22 cellular contexts compared by ENCODE assay signal in genomic region chr1:205615789-205616188, GRCh38. TPM values are rescaled to one million over a fixed set of nuclear protein-coding genes. Genes with fewer than 3 reads are reported as not detected.
DNase-seq lines count a peak whose midpoint lies in the region; ATAC-seq and TF ChIP-seq lines count a peak whose summit lies in the region.
"Had no signal": no experiment of that assay in that cellular context is flagged by ENCODE, and none has a peak within 500 bp of the region (broad histone marks: within the 10 kb centered on the region; RNA-seq: fewer than 3 reads in every experiment).

No MANE protein-coding gene starts in this region.

- TF ChIP-seq CTCF in body of pancreas (IDR thresholded peaks at IDR 0.05), result no peak
- no peak for TF ChIP-seq CTCF in gastrocnemius medialis (IDR thresholded peaks at IDR 0.05 in 4 of 5, conservative IDR thresholded peaks at IDR 0.05 in 1 of 5)

- H3K36me3 Mint-ChIP-seq in activated T-cell treated with anti-CD3 and anti-CD28 coated beads, Interleukin-2, amount 50 U/mL, for 72 hours (ENCODE audit: insufficient read depth in 2 of 2), result peaks cover 11 to 35% of the 10 kb centered on the region in 2 donors
- H3K36me3 Mint-ChIP-seq in naive thymus-derived CD4-positive, alpha-beta T cell, result peaks cover 22 to 53% (median 37%) of the 10 kb centered on the region in 5 donors

- no peak for DNase-seq in activated T-cell treated with anti-CD3 and anti-CD28 coated beads, Interleukin-2, amount 50 U/mL, for 72 hours
- DNase-seq in activated T-cell treated with anti-CD3 and anti-CD28 coated beads, Interleukin-2, amount 50 U/mL, for 48 hours, result no peak
- DNase-seq in COLO829 (ENCODE audit: low spot score), result peak; percentile 38
- no peak for DNase-seq in body of pancreas
- DNase-seq in naive thymus-derived CD4-positive, alpha-beta T cell, result no peak
- no peak for DNase-seq in Right ventricle myocardium inferior (ENCODE audit: missing footprints)
- no peak for DNase-seq in mesenchymal stem cell
- no peak for DNase-seq in gastrocnemius medialis
- DNase-seq: ACHN; activated CD8-positive, alpha-beta memory T cell treated with anti-CD3 and anti-CD28 coated beads for 24 hours; activated naive CD4-positive, alpha-beta T cell; amniotic stem cell; cortex of kidney; endodermal cell; left lung; NCI-H1436; NCI-H345; NCI-H748 treated with DMSO at 0.1 percent for 48 hours; RPMI8226; T-helper 1 cell; tibial artery had no signal

- no peak overlapping the region for H2BK12ac ChIP-seq in mesenchymal stem cell (ENCODE audit: low read length in 2 of 2)

- no peak overlapping the region for H2AFZ ChIP-seq in mesenchymal stem cell (ENCODE audit: low read depth, low read length)

- H2BK120ac ChIP-seq in mesenchymal stem cell (ENCODE audit: low read depth, low read length), result no peak overlapping the region

- POLR2A ChIA-PET in naive thymus-derived CD4-positive, alpha-beta T cell (lab: Charles Lee), result interaction anchor here (0.8 to 2.2 kb wide), 2 partner anchors 14 to 16 kb away, joined by 3 to 11 read pairs; partner anchors contain the start of gene ELK4

- H3K27me3 Mint-ChIP-seq in activated T-cell treated with anti-CD3 and anti-CD28 coated beads, Interleukin-2, amount 50 U/mL, for 72 hours (ENCODE audit: low read depth), result no peaks in the 10 kb centered on the region
- H3K27me3 Mint-ChIP-seq in naive thymus-derived CD4-positive, alpha-beta T cell, result no peaks in the 10 kb centered on the region

- H3K23ac ChIP-seq in mesenchymal stem cell (ENCODE audit: low read length in 2 of 2), result no peak overlapping the region

- peaks cover 0 to 7% of the 10 kb centered on the region in 2 donors for H3K36me3 ChIP-seq in body of pancreas (replicated peaks in 1 of 2; ENCODE audit: insufficient read depth in 1 of 2, low read depth in 2 of 2)
- peaks cover 14 to 72% (median 51%) of the 10 kb centered on the region in 3 experiments for H3K36me3 ChIP-seq in naive thymus-derived CD4-positive, alpha-beta T cell (ENCODE audit: control insufficient read depth in 2 of 3, insufficient read depth in 3 of 3, low read length in 3 of 3)
- H3K36me3 ChIP-seq in mesenchymal stem cell (ENCODE audit: control insufficient read depth in 1 of 2, insufficient read depth in 2 of 2, low read depth in 1 of 2, low read length in 2 of 2), result peaks cover 17 to 84% of the 10 kb centered on the region in 2 experiments
- peaks cover 0 to 70% of the 10 kb centered on the region in 2 donors for H3K36me3 ChIP-seq in gastrocnemius medialis

- H3K27ac ChIP-seq in body of pancreas (peak overlapping the region; percentile 18 to 79 (median 75)), mesenchymal stem cell (ENCODE audit: low read length, poor library complexity, severe bottlenecking) (no peak overlapping the region), gastrocnemius medialis (no peak overlapping the region)
- H3K27ac ChIP-seq in naive thymus-derived CD4-positive, alpha-beta T cell (ENCODE audit: low read depth, low read length), result no peak overlapping the region
- H3K27ac ChIP-seq: left lung, skin epidermis, tibial artery had no signal

- H3K4me3 Mint-ChIP-seq in activated T-cell treated with anti-CD3 and anti-CD28 coated beads, Interleukin-2, amount 50 U/mL, for 72 hours, result no peak overlapping the region
- H3K4me3 Mint-ChIP-seq in naive thymus-derived CD4-positive, alpha-beta T cell, result no peak overlapping the region
- H3K4me3 Mint-ChIP-seq: endodermal cell had no signal

- H3K4me1 ChIP-seq in body of pancreas, result peaks cover 57% of the 10 kb centered on the region
- H3K4me1 ChIP-seq in naive thymus-derived CD4-positive, alpha-beta T cell (ENCODE audit: control insufficient read depth in 2 of 2, insufficient read depth in 2 of 2, low read length in 2 of 2), result peaks cover 10 to 19% of the 10 kb centered on the region in 2 donors
- no peaks in the 10 kb centered on the region for H3K4me1 ChIP-seq in mesenchymal stem cell (ENCODE audit: control insufficient read depth, insufficient read depth, low read depth, low read length)
- peaks cover 0 to 10% of the 10 kb centered on the region in 2 donors for H3K4me1 ChIP-seq in gastrocnemius medialis
- H3K4me1 ChIP-seq: tibial artery had no signal

- no peak overlapping the region for H3K9ac ChIP-seq in mesenchymal stem cell (ENCODE audit: low read length)

- no peak overlapping the region for H2BK15ac ChIP-seq in mesenchymal stem cell (ENCODE audit: low read depth, poor library complexity, severe bottlenecking)

- no peak overlapping the region for H4K8ac ChIP-seq in mesenchymal stem cell (ENCODE audit: low read length)

- intact Hi-C loops in body of pancreas (cut with DNase I) (no loop called here), Right ventricle myocardium inferior (cut with DNase I) (no loop called here), gastrocnemius medialis (cut with DNase I; ENCODE audit: low total_unique reads) (no loop called here)
- intact Hi-C loops in naive thymus-derived CD4-positive, alpha-beta T cell (cut with micrococcal nuclease), result no loop called here

- H3K18ac ChIP-seq in mesenchymal stem cell (ENCODE audit: low read depth in 1 of 2, low read length in 2 of 2), result no peak overlapping the region

- peaks cover 22% of the 10 kb centered on the region for H3K79me1 ChIP-seq in mesenchymal stem cell (replicated peaks; ENCODE audit: low read length, poor library complexity, severe bottlenecking)

- H3K4ac ChIP-seq in mesenchymal stem cell (ENCODE audit: low read depth in 1 of 2, low read length in 2 of 2), result no peak overlapping the region

- H2BK5ac ChIP-seq in mesenchymal stem cell (ENCODE audit: low read depth, low read length, poor library complexity, severe bottlenecking), result no peak overlapping the region

- H3K14ac ChIP-seq in mesenchymal stem cell (ENCODE audit: low read length in 2 of 2), result no peak overlapping the region

- H3K4me3 ChIP-seq in body of pancreas, result no peak overlapping the region
- H3K4me3 ChIP-seq in naive thymus-derived CD4-positive, alpha-beta T cell (ENCODE audit: low read length), result no peak overlapping the region
- no peak overlapping the region for H3K4me3 ChIP-seq in mesenchymal stem cell (ENCODE audit: insufficient read depth in 1 of 2, low read depth in 1 of 2, low read length in 2 of 2)
- H3K4me3 ChIP-seq in gastrocnemius medialis, result no peak overlapping the region
- H3K4me3 ChIP-seq: left lung, skin epidermis, tibial artery had no signal

- H3K9me3 Mint-ChIP-seq in activated T-cell treated with anti-CD3 and anti-CD28 coated beads, Interleukin-2, amount 50 U/mL, for 72 hours, result no peaks in the 10 kb centered on the region
- H3K9me3 Mint-ChIP-seq in naive thymus-derived CD4-positive, alpha-beta T cell, result no peaks in the 10 kb centered on the region
- H3K9me3 Mint-ChIP-seq: endodermal cell had no signal

- ATAC-seq in activated T-cell treated with anti-CD3 and anti-CD28 coated beads, Interleukin-2, amount 50 U/mL, for 72 hours (replicated peaks in 1 of 2), result no peak
- ATAC-seq in body of pancreas (no peak), Right ventricle myocardium inferior (no peak), gastrocnemius medialis (no peak)
- ATAC-seq in naive thymus-derived CD4-positive, alpha-beta T cell, result no peak
- ATAC-seq: left lung had no signal

- H3K4me2 ChIP-seq in mesenchymal stem cell (ENCODE audit: low read length, poor library complexity, severe bottlenecking), result no peak overlapping the region

- no peaks in the 10 kb centered on the region for H3K27me3 ChIP-seq in body of pancreas
- H3K27me3 ChIP-seq in naive thymus-derived CD4-positive, alpha-beta T cell (ENCODE audit: control insufficient read depth in 2 of 2, insufficient read depth in 2 of 2, low read length in 2 of 2), result no peaks in the 10 kb centered on the region
- no peaks in the 10 kb centered on the region for H3K27me3 ChIP-seq in mesenchymal stem cell (ENCODE audit: control insufficient read depth in 1 of 2, insufficient read depth in 1 of 2, low read length in 2 of 2)
- H3K27me3 ChIP-seq in gastrocnemius medialis, result no peaks in the 10 kb centered on the region
- H3K27me3 ChIP-seq: left lung, tibial artery had no signal

- H4K91ac ChIP-seq in mesenchymal stem cell (ENCODE audit: low read length), result no peak overlapping the region

- peak overlapping the region; percentile 93 for H3K27ac Mint-ChIP-seq in activated T-cell treated with anti-CD3 and anti-CD28 coated beads, Interleukin-2, amount 50 U/mL, for 72 hours
- H3K27ac Mint-ChIP-seq in naive thymus-derived CD4-positive, alpha-beta T cell, result peak overlapping the region in 6 of 9 donors; percentile 11 to 70 (median 34)
- H3K27ac Mint-ChIP-seq: endodermal cell had no signal

- H3K9me3 ChIP-seq in body of pancreas (no peaks in the 10 kb centered on the region), mesenchymal stem cell (ENCODE audit: control insufficient read depth, low read length) (no peaks in the 10 kb centered on the region), gastrocnemius medialis (no peaks in the 10 kb centered on the region)
- no peaks in the 10 kb centered on the region for H3K9me3 ChIP-seq in naive thymus-derived CD4-positive, alpha-beta T cell (ENCODE audit: control insufficient read depth in 2 of 3, low read length in 3 of 3)
- H3K9me3 ChIP-seq: left lung, tibial artery had no signal

- H3K4me1 Mint-ChIP-seq in activated T-cell treated with anti-CD3 and anti-CD28 coated beads, Interleukin-2, amount 50 U/mL, for 72 hours (ENCODE audit: low read depth), result peaks cover 50% of the 10 kb centered on the region
- H3K4me1 Mint-ChIP-seq in naive thymus-derived CD4-positive, alpha-beta T cell, result peaks cover 12 to 72% (median 60%) of the 10 kb centered on the region in 7 donors
- H3K4me1 Mint-ChIP-seq: endodermal cell had no signal

- WGBS in body of pancreas, 2 donors, result 48 to 85% methylated on average over 1 of the region's 1 CpG
- WGBS in mesenchymal stem cell, result 82% methylated on average over 1 of the region's 1 CpG

- TF ChIP-seq POLR2A in body of pancreas (IDR thresholded peaks at IDR 0.05) (no peak), gastrocnemius medialis (IDR thresholded peaks at IDR 0.05) (no peak)

- in situ Hi-C loops in gastrocnemius medialis (cut with MboI; ENCODE audit: low sequenced_read_pairs in 4 of 4), result no loop called here

- CTCF ChIA-PET in naive thymus-derived CD4-positive, alpha-beta T cell (lab: Charles Lee), result interaction anchor here (0.9 to 1.9 kb wide), 2 partner anchors 13 to 16 kb away, joined by 3 to 5 read pairs; partner anchors contain the start of gene ELK4

- H2AK5ac ChIP-seq in mesenchymal stem cell (ENCODE audit: low read length, severe bottlenecking), result no peak overlapping the region

RNA-seq across cellular contexts. Expression of gene ELK4, which starts 16.0 kb away (rescaled TPM):
- 10 to 100 TPM; 72.8 to 86.8 TPM for total RNA-seq in activated T-cell treated with anti-CD3 and anti-CD28 coated beads, Interleukin-2, amount 50 U/mL, for 72 hours
- total RNA-seq in body of pancreas (10 to 100 TPM; 16.6 to 17.8 TPM), Right ventricle myocardium inferior (35.5 TPM), gastrocnemius medialis (10 to 100 TPM; 17.3 to 24.2 (median 20.1) TPM)
- 100 to 1,000 TPM; 104 to 250 (median 156) TPM for total RNA-seq in naive thymus-derived CD4-positive, alpha-beta T cell
- polyA plus RNA-seq in naive thymus-derived CD4-positive, alpha-beta T cell, result 1 to 10 TPM; 4.0 to 7.3 TPM
- polyA plus RNA-seq in mesenchymal stem cell (2013, experiment 1 of 2), result 12.7 TPM
- 12.6 TPM for polyA plus RNA-seq in mesenchymal stem cell (2013, experiment 2 of 2)

Comparison
In these comparisons a context has a peak if more than half of its experiments do, and no peak if none do; other contexts are left out.
1. H3K27ac ChIP-seq: peak in body of pancreas (4 of 4); none in naive thymus-derived CD4-positive, alpha-beta T cell (single experiment), mesenchymal stem cell (single experiment) and gastrocnemius medialis (0 of 4).